Comparison of ENCODE assay signal across 1 cellular context in the genomic region with DNA sequence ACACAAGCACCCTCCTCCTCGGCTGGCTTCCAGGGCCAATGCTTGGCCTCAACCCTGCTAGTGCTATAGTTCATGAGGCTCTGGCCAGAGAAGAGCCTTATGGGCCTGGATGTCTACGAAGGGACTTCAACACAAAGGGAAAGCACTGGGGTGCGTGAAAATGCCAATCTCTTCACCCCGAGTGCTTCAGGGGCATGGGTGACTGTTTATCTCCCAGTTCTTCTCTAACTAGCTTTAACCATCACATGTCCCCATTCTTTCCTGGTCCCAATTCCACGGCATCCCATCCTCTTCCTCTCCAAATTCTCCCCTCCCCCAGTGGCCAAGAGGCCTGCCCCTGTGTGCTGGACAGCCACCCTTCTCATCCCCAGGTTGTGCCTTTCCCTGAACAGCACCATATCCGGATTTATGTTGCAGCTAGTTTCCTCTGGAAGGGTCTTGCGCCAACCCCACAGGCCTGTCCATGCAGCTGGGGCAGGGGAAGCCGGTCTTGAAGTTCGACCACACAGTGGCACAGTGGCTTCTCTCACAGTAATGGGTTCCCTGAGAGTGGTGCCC.
TF ChIP-seq lines count a peak whose summit lies in the region.

No MANE protein-coding gene starts in this region.

TF ChIP-seq in IMR-90, 13 proteins besides CTCF, POLR2A, EP300 and RAD21 (continued from another document):
- TF ChIP-seq, protein P1, sequence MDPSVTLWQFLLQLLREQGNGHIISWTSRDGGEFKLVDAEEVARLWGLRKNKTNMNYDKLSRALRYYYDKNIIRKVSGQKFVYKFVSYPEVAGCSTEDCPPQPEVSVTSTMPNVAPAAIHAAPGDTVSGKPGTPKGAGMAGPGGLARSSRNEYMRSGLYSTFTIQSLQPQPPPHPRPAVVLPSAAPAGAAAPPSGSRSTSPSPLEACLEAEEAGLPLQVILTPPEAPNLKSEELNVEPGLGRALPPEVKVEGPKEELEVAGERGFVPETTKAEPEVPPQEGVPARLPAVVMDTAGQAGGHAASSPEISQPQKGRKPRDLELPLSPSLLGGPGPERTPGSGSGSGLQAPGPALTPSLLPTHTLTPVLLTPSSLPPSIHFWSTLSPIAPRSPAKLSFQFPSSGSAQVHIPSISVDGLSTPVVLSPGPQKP (IDR thresholded peaks at IDR 0.05; ENCODE audit: borderline replicate concordance, low read depth, low read length): no peak
- no peak for TF ChIP-seq RFX5 (IDR thresholded peaks at IDR 0.05; ENCODE audit: low read depth, low read length)
- TF ChIP-seq, protein P2, sequence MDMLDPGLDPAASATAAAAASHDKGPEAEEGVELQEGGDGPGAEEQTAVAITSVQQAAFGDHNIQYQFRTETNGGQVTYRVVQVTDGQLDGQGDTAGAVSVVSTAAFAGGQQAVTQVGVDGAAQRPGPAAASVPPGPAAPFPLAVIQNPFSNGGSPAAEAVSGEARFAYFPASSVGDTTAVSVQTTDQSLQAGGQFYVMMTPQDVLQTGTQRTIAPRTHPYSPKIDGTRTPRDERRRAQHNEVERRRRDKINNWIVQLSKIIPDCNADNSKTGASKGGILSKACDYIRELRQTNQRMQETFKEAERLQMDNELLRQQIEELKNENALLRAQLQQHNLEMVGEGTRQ (IDR thresholded peaks at IDR 0.05; ENCODE audit: low read depth, low read length): no peak
- TF ChIP-seq BHLHE40 (IDR thresholded peaks at IDR 0.05; ENCODE audit: low read depth, low read length): no peak
- no peak for TF ChIP-seq MXI1 (IDR thresholded peaks at IDR 0.05; ENCODE audit: borderline replicate concordance, low read depth, low read length)
- no peak for TF ChIP-seq RCOR1 (IDR thresholded peaks at IDR 0.05; ENCODE audit: insufficient replicate concordance, low read length)
